Comparison of ENCODE assay signal across 32 cellular contexts in the genomic region with DNA sequence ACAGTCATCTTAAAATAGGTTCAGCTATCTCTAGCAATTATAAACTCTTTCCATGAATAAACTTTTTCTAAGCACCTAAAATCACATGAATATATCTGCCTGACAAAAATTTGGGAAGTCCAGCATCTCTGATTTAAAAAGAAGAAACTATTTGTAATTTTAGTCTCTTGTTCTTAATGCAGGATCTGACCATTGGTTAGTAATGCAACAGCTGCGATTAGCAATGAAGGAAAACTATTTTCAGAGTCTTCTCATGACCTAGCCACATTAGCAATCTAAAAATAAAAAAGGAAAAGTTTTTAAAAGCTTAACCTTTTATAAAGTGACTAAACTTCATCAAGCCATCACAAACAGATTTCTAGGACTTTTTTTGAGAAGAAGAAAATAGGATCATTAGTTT.
"Had no signal": no experiment of that assay in that cellular context is flagged by ENCODE, and none has a peak within 500 bp of the region (broad histone marks: within the 10 kb centered on the region; RNA-seq: fewer than 3 reads in every experiment).

No MANE protein-coding gene starts in this region.

- H3K4me3 Mint-ChIP-seq: activated CD4-positive, alpha-beta T cell treated with anti-CD3 and anti-CD28 coated beads, Interleukin-2, amount 10 ng/mL, durations not matched to agents 24 days and 14 days; activated CD8-positive, alpha-beta T cell treated with anti-CD3 and anti-CD28 coated beads for 36 hours; activated naive CD4-positive, alpha-beta T cell treated with anti-CD3 and anti-CD28 coated beads, Interleukin-2, amount 50 U/mL, for 24 hours; activated naive CD8-positive, alpha-beta T cell treated with anti-CD3 and anti-CD28 coated beads, Interleukin-2, amount 10 ng/mL, durations not matched to agents 7 days and 5 days; activated T-cell treated with anti-CD3 and anti-CD28 coated beads, Interleukin-2, amount 50 U/mL, for 72 hours; activated T-helper 17 cell treated with anti-CD3 and anti-CD28 coated beads, Interleukin-2, amount 50 U/mL, for 72 hours; T-helper 1 cell treated with Interleukin-12 subunit alpha and Interleukin-12 subunit beta and Interleukin-4 antibody, amounts not matched to agents 30 μg/mL and 1 μg/mL, for 36 hours; T-helper 2 cell treated with Interferon-gamma antibody and Interleukin-4, amounts not matched to agents 5 μg/mL and 100 μg/mL, for 36 hours had no signal

- H3K27ac ChIP-seq: body of pancreas, SJSA1 had no signal

- H3K9ac ChIP-seq: SK-N-SH had no signal

- DNase-seq: activated CD4-positive, alpha-beta T cell treated with anti-CD3 and anti-CD28 coated beads, Interleukin-2, amount 10 ng/mL, durations not matched to agents 24 days and 14 days; activated CD4-positive, alpha-beta T cell treated with anti-CD3 and anti-CD28 coated beads, Interleukin-2, amount 50 U/mL, for 4 hours; activated CD8-positive, alpha-beta T cell treated with anti-CD3 and anti-CD28 coated beads for 36 hours; activated gamma-delta T cell; activated naive CD4-positive, alpha-beta T cell treated with Interleukin-2 at 50 U/mL for 16 hours; activated naive CD8-positive, alpha-beta T cell treated with anti-CD3 and anti-CD28 coated beads, Interleukin-2, amount 10 ng/mL, durations not matched to agents 7 days and 5 days; activated T-cell treated with anti-CD3 and anti-CD28 coated beads, Interleukin-2, amount 50 U/mL, for 1 hour; activated T-cell treated with anti-CD3 and anti-CD28 coated beads, Interleukin-2, amount 50 U/mL, for 72 hours; amygdala; body of pancreas; Karpas-422; KBM-7; MG63; NCI-H1048; NCI-H1105 treated with DMSO at 0.1 percent for 48 hours; NCI-H1436; NCI-H1694; NCI-H1930; NCI-H2081 treated with DMSO at 0.1 percent for 48 hours; NCI-H345; NCI-H524 treated with DMSO at 0.1 percent for 48 hours; SHP77; SK-N-SH had no signal

- FAIRE-seq: astrocyte, TTC549 had no signal

- H3K4me3 ChIP-seq: body of pancreas, breast epithelium, MG63, SJSA1 had no signal

- H3K9me3 Mint-ChIP-seq: activated CD4-positive, alpha-beta T cell treated with anti-CD3 and anti-CD28 coated beads, Interleukin-2, amount 10 ng/mL, durations not matched to agents 24 days and 14 days; activated T-helper 17 cell treated with anti-CD3 and anti-CD28 coated beads, Interleukin-2, amount 50 U/mL, for 72 hours; T-helper 1 cell treated with Interleukin-12 subunit alpha and Interleukin-12 subunit beta and Interleukin-4 antibody, amounts not matched to agents 30 μg/mL and 1 μg/mL, for 36 hours; T-helper 2 cell treated with Interferon-gamma antibody and Interleukin-4, amounts not matched to agents 5 μg/mL and 100 μg/mL, for 36 hours had no signal

- H3K27ac Mint-ChIP-seq: activated CD4-positive, alpha-beta T cell treated with anti-CD3 and anti-CD28 coated beads, Interleukin-2, amount 10 ng/mL, durations not matched to agents 24 days and 14 days; activated CD8-positive, alpha-beta T cell treated with anti-CD3 and anti-CD28 coated beads for 36 hours; activated naive CD4-positive, alpha-beta T cell treated with anti-CD3 and anti-CD28 coated beads, Interleukin-2, amount 50 U/mL, for 24 hours; activated naive CD8-positive, alpha-beta T cell treated with anti-CD3 and anti-CD28 coated beads, Interleukin-2, amount 10 ng/mL, durations not matched to agents 7 days and 5 days; activated T-cell treated with anti-CD3 and anti-CD28 coated beads, Interleukin-2, amount 50 U/mL, for 72 hours; activated T-helper 17 cell treated with anti-CD3 and anti-CD28 coated beads, Interleukin-2, amount 50 U/mL, for 72 hours; T-helper 1 cell treated with Interleukin-12 subunit alpha and Interleukin-12 subunit beta and Interleukin-4 antibody, amounts not matched to agents 30 μg/mL and 1 μg/mL, for 36 hours; T-helper 2 cell treated with Interferon-gamma antibody and Interleukin-4, amounts not matched to agents 5 μg/mL and 100 μg/mL, for 36 hours had no signal

- H3K9me3 ChIP-seq: body of pancreas, breast epithelium, SJSA1, SK-N-SH had no signal

- H3K4me2 ChIP-seq: SK-N-SH had no signal

- H3K4me1 Mint-ChIP-seq: activated CD4-positive, alpha-beta T cell treated with anti-CD3 and anti-CD28 coated beads, Interleukin-2, amount 10 ng/mL, durations not matched to agents 24 days and 14 days; activated naive CD4-positive, alpha-beta T cell treated with anti-CD3 and anti-CD28 coated beads, Interleukin-2, amount 50 U/mL, for 24 hours; activated naive CD8-positive, alpha-beta T cell treated with anti-CD3 and anti-CD28 coated beads, Interleukin-2, amount 10 ng/mL, durations not matched to agents 7 days and 5 days; activated T-helper 17 cell treated with anti-CD3 and anti-CD28 coated beads, Interleukin-2, amount 50 U/mL, for 72 hours had no signal

- ATAC-seq: activated CD8-positive, alpha-beta T cell treated with anti-CD3 and anti-CD28 coated beads for 36 hours; activated T-cell treated with anti-CD3 and anti-CD28 coated beads, Interleukin-2, amount 50 U/mL, for 72 hours; activated T-helper 17 cell treated with anti-CD3 and anti-CD28 coated beads, Interleukin-2, amount 50 U/mL, for 72 hours; body of pancreas; Panc1 had no signal

- H3K27me3 ChIP-seq: body of pancreas, breast epithelium, MG63, SJSA1 had no signal

- H3K36me3 Mint-ChIP-seq: activated naive CD8-positive, alpha-beta T cell treated with anti-CD3 and anti-CD28 coated beads, Interleukin-2, amount 10 ng/mL, durations not matched to agents 7 days and 5 days had no signal

- H3K4me1 ChIP-seq: body of pancreas, breast epithelium, SJSA1 had no signal

- H3K27me3 Mint-ChIP-seq: activated CD8-positive, alpha-beta T cell treated with anti-CD3 and anti-CD28 coated beads for 36 hours; activated naive CD4-positive, alpha-beta T cell treated with anti-CD3 and anti-CD28 coated beads, Interleukin-2, amount 50 U/mL, for 24 hours; activated naive CD8-positive, alpha-beta T cell treated with anti-CD3 and anti-CD28 coated beads, Interleukin-2, amount 10 ng/mL, durations not matched to agents 7 days and 5 days had no signal

- H3K36me3 ChIP-seq: breast epithelium, MG63, SJSA1 had no signal
